Comparison of ENCODE assay signal across 8 cellular contexts in genomic region chr1:235866207-235866912, GRCh38. TPM values are rescaled to one million over a fixed set of nuclear protein-coding genes. Genes with fewer than 3 reads are reported as not detected.
A peak's percentile ranks its signal among the peaks of the same experiment; 100 is the strongest.
DNase-seq lines count a peak whose midpoint lies in the region; ATAC-seq and TF ChIP-seq lines count a peak whose summit lies in the region.

A gene with protein sequence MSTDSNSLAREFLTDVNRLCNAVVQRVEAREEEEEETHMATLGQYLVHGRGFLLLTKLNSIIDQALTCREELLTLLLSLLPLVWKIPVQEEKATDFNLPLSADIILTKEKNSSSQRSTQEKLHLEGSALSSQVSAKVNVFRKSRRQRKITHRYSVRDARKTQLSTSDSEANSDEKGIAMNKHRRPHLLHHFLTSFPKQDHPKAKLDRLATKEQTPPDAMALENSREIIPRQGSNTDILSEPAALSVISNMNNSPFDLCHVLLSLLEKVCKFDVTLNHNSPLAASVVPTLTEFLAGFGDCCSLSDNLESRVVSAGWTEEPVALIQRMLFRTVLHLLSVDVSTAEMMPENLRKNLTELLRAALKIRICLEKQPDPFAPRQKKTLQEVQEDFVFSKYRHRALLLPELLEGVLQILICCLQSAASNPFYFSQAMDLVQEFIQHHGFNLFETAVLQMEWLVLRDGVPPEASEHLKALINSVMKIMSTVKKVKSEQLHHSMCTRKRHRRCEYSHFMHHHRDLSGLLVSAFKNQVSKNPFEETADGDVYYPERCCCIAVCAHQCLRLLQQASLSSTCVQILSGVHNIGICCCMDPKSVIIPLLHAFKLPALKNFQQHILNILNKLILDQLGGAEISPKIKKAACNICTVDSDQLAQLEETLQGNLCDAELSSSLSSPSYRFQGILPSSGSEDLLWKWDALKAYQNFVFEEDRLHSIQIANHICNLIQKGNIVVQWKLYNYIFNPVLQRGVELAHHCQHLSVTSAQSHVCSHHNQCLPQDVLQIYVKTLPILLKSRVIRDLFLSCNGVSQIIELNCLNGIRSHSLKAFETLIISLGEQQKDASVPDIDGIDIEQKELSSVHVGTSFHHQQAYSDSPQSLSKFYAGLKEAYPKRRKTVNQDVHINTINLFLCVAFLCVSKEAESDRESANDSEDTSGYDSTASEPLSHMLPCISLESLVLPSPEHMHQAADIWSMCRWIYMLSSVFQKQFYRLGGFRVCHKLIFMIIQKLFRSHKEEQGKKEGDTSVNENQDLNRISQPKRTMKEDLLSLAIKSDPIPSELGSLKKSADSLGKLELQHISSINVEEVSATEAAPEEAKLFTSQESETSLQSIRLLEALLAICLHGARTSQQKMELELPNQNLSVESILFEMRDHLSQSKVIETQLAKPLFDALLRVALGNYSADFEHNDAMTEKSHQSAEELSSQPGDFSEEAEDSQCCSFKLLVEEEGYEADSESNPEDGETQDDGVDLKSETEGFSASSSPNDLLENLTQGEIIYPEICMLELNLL (N-terminal part only) (minus strand): TSS chr1:235866906. CDS start chr1:235830417, 36,489 bp downstream.

- peak; percentile 59 for ATAC-seq in GM18502 (IDR thresholded peaks at IDR 0.05; ENCODE audit: poor library complexity, unreplicated experiment)
- peak; percentile 48 for ATAC-seq in HG02973 (IDR thresholded peaks at IDR 0.05; ENCODE audit: unreplicated experiment)
- ATAC-seq in activated CD8-positive, alpha-beta T cell treated with anti-CD3 and anti-CD28 coated beads for 36 hours = peak; percentile 28
- ATAC-seq in stimulated activated naive B cell treated with anti-CD40 and anti-IgM and Interleukin-4, amounts not matched to agents 10 μg/mL and 1 μg/mL and 100 μg/mL, for 72 hours (replicated peaks) = peak; percentile 55 to 56

- H3K27ac Mint-ChIP-seq in activated CD8-positive, alpha-beta T cell treated with anti-CD3 and anti-CD28 coated beads for 36 hours = peak within 1 kb of the TSS; percentile 97
- peak within 1 kb of the TSS; percentile 99 for H3K27ac Mint-ChIP-seq in stimulated activated naive B cell treated with anti-CD40 and anti-IgM and Interleukin-4, amounts not matched to agents 10 μg/mL and 1 μg/mL and 100 μg/mL, for 72 hours

- H3K27me3 ChIP-seq in endocrine pancreas (ENCODE audit: control insufficient read depth, insufficient read depth, low read length) = no peaks in the 10 kb centered on the region

- CTCF ChIA-PET in activated CD8-positive, alpha-beta T cell treated with anti-CD3 and anti-CD28 coated beads for 36 hours (lab: Charles Lee) = interaction anchor here (0.8 to 5.6 kb wide), 19 partner anchors 8 to 132 kb away, joined by 3 to 91 read pairs (median 5); no protein-coding TSS in a partner anchor

- peak within 1 kb of the TSS; percentile 79 for H3K27ac ChIP-seq in mesodermal cell (ENCODE audit: low read depth, low read length, severe bottlenecking)

- H3K36me3 ChIP-seq in endocrine pancreas (ENCODE audit: control insufficient read depth, insufficient read depth, low read length) (no peaks in the 10 kb centered on the region), mesodermal cell (ENCODE audit: control insufficient read depth, insufficient read depth, low read length) (no peaks in the 10 kb centered on the region)

- POLR2A ChIA-PET in activated CD8-positive, alpha-beta T cell treated with anti-CD3 and anti-CD28 coated beads for 36 hours (lab: Charles Lee) = interaction anchor here (0.7 to 4.5 kb wide), 14 partner anchors 9 to 106 kb away, joined by 3 to 33 read pairs (median 4); no protein-coding TSS in a partner anchor

- peaks cover 49% of the 10 kb centered on the region for H3K36me3 Mint-ChIP-seq in activated CD8-positive, alpha-beta T cell treated with anti-CD3 and anti-CD28 coated beads for 36 hours (ENCODE audit: low read depth)
- peaks cover 13 to 34% of the 10 kb centered on the region in 2 donors for H3K36me3 Mint-ChIP-seq in stimulated activated naive B cell treated with anti-CD40 and anti-IgM and Interleukin-4, amounts not matched to agents 10 μg/mL and 1 μg/mL and 100 μg/mL, for 72 hours

- H3K4me1 ChIP-seq in endocrine pancreas (ENCODE audit: control insufficient read depth, insufficient read depth, low read length) (peaks cover 11% of the 10 kb centered on the region), mesodermal cell (ENCODE audit: control insufficient read depth, insufficient read depth, low read length, poor library complexity, severe bottlenecking) (no peaks in the 10 kb centered on the region)

- peak within 1 kb of the TSS; percentile 99 for H3K4me3 ChIP-seq in endocrine pancreas (ENCODE audit: control insufficient read depth, insufficient read depth, low read length)
- peak within 1 kb of the TSS; percentile 71 for H3K4me3 ChIP-seq in mesodermal cell (ENCODE audit: extremely low read depth, insufficient read depth, low read length, poor library complexity, severe bottlenecking)

- peak; percentile 74 for DNase-seq in ACHN
- peak; percentile 52 for DNase-seq in NCI-H2227 treated with DMSO at 0.1 percent for 48 hours (lab: John Stamatoyannopoulos, UW)
- DNase-seq in activated CD8-positive, alpha-beta T cell treated with anti-CD3 and anti-CD28 coated beads for 36 hours = peak; percentile 76
- DNase-seq in stimulated activated naive B cell treated with anti-CD40 and anti-IgM and Interleukin-4, amounts not matched to agents 10 μg/mL and 1 μg/mL and 100 μg/mL, for 72 hours = peak; percentile 74

- no peaks in the 10 kb centered on the region for H3K9me3 Mint-ChIP-seq in activated CD8-positive, alpha-beta T cell treated with anti-CD3 and anti-CD28 coated beads for 36 hours
- H3K9me3 Mint-ChIP-seq in stimulated activated naive B cell treated with anti-CD40 and anti-IgM and Interleukin-4, amounts not matched to agents 10 μg/mL and 1 μg/mL and 100 μg/mL, for 72 hours = no peaks in the 10 kb centered on the region

- peak within 1 kb of the TSS; percentile 98 for H3K4me3 Mint-ChIP-seq in activated CD8-positive, alpha-beta T cell treated with anti-CD3 and anti-CD28 coated beads for 36 hours
- peak within 1 kb of the TSS; percentile 98 to 99 for H3K4me3 Mint-ChIP-seq in stimulated activated naive B cell treated with anti-CD40 and anti-IgM and Interleukin-4, amounts not matched to agents 10 μg/mL and 1 μg/mL and 100 μg/mL, for 72 hours

- H3K9me3 ChIP-seq in endocrine pancreas (ENCODE audit: control insufficient read depth, low read length) = no peaks in the 10 kb centered on the region
- H3K9me3 ChIP-seq in mesodermal cell (ENCODE audit: control insufficient read depth, low read length) = no peaks in the 10 kb centered on the region

- H3K4me1 Mint-ChIP-seq in activated CD8-positive, alpha-beta T cell treated with anti-CD3 and anti-CD28 coated beads for 36 hours (ENCODE audit: low read depth) = peaks cover 40% of the 10 kb centered on the region
- peaks cover 31 to 55% of the 10 kb centered on the region in 2 donors for H3K4me1 Mint-ChIP-seq in stimulated activated naive B cell treated with anti-CD40 and anti-IgM and Interleukin-4, amounts not matched to agents 10 μg/mL and 1 μg/mL and 100 μg/mL, for 72 hours

- in situ Hi-C loops in ACHN (cut with HindIII; ENCODE audit: low pct_ligation_motif_present, low pct_unique_long_range_greater_than_20kb, low sequenced_read_pairs) = no loop called here

- TF ChIP-seq CTCF in activated CD8-positive, alpha-beta T cell treated with anti-CD3 and anti-CD28 coated beads for 36 hours (IDR thresholded peaks at IDR 0.05) = no peak

- WGBS in mesodermal cell (ENCODE audit: insufficient coverage in 2 of 2), 2 experiments = 0 to 1% methylated on average over 58 to 61 of the region's 71 CpGs

- intact Hi-C loops in activated CD8-positive, alpha-beta T cell treated with anti-CD3 and anti-CD28 coated beads for 36 hours (cut with micrococcal nuclease) = loop anchor here (2.0 to 5.0 kb wide), 2 partner anchors 22 to 106 kb away; no protein-coding TSS in a partner anchor

- H3K9ac ChIP-seq in endocrine pancreas (ENCODE audit: control insufficient read depth, insufficient read depth, low read length) = peak within 1 kb of the TSS; percentile 94

- no peaks in the 10 kb centered on the region for H3K27me3 Mint-ChIP-seq in activated CD8-positive, alpha-beta T cell treated with anti-CD3 and anti-CD28 coated beads for 36 hours
- H3K27me3 Mint-ChIP-seq in stimulated activated naive B cell treated with anti-CD40 and anti-IgM and Interleukin-4, amounts not matched to agents 10 μg/mL and 1 μg/mL and 100 μg/mL, for 72 hours = no peaks in the 10 kb centered on the region

RNA-seq across cellular contexts. Expression of the gene that starts here (rescaled TPM):
- total RNA-seq in activated CD8-positive, alpha-beta T cell treated with anti-CD3 and anti-CD28 coated beads for 36 hours = 10 to 100 TPM; 77.4 to 87.3 TPM
- polyA plus RNA-seq in mesodermal cell (2013, experiment 1 of 2) = 2.9 TPM
- 3.1 TPM for polyA plus RNA-seq in mesodermal cell (2013, experiment 2 of 2)

Comparison
In these comparisons a context has a peak if more than half of its experiments do, and no peak if none do; other contexts are left out.
1. Peak in every context shown above with its lines: DNase-seq, ATAC-seq, H3K4me3 ChIP-seq and H3K27ac ChIP-seq.